ENCODE assay signal across 29 cellular contexts in the genomic region with DNA sequence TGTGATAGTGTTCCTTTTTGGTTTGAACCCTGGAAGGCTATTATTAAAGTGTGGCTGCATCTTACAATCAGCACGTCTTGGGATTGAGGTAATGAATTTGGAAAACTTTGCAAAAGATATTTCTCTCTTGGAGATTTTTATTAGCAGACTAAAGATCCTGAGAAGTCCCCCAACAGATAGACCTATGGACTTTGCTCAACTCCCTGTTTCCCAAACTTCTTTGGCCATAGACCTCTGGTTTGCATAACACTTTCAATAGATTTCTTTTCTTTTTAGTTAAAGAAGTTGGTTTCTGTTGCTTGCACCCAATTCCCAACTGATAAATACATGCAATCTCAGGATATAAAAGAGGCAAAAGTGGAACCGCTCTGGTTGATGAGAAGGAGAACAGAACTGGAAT.
"Had no signal": no experiment of that assay in that cellular context is flagged by ENCODE, and none has a peak within 500 bp of the region (broad histone marks: within the 10 kb centered on the region; RNA-seq: fewer than 3 reads in every experiment).

No MANE protein-coding gene starts in this region.

- ATAC-seq: stimulated activated effector memory CD8-positive, alpha-beta T cell treated with anti-CD3 and anti-CD28 coated beads, Interleukin-12 subunit alpha, Interleukin-12 subunit beta, amount 100 ng/mL, for 72 hours; stimulated activated memory B cell treated with anti-CD40 and anti-IgM and Interleukin-4, amounts not matched to agents 10 μg/mL and 1 μg/mL and 100 μg/mL, for 72 hours; stimulated activated naive B cell treated with anti-CD40 and anti-IgM and Interleukin-4, amounts not matched to agents 10 μg/mL and 1 μg/mL and 100 μg/mL, for 72 hours; stimulated activated naive CD8-positive, alpha-beta T cell treated with anti-CD3 and anti-CD28 coated beads, Interleukin-15, amount 100 ng/mL, for 72 hours; stimulated activated naive CD8-positive, alpha-beta T cell treated with anti-CD3 and anti-CD28 coated beads, Interleukin-15, Interleukin-2, amounts not matched to agents 100 U/mL and 50 U/mL, for 24 hours; upper lobe of right lung had no signal

- H3K9me3 Mint-ChIP-seq: stimulated activated effector memory CD8-positive, alpha-beta T cell treated with anti-CD3 and anti-CD28 coated beads, Interleukin-12 subunit alpha, Interleukin-12 subunit beta, amount 100 ng/mL, for 72 hours; stimulated activated memory B cell treated with anti-CD40 and anti-IgM and Interleukin-4, amounts not matched to agents 10 μg/mL and 1 μg/mL and 100 μg/mL, for 72 hours; stimulated activated naive CD8-positive, alpha-beta T cell treated with anti-CD3 and anti-CD28 coated beads, Interleukin-15, amount 100 ng/mL, for 72 hours; stimulated activated naive CD8-positive, alpha-beta T cell treated with anti-CD3 and anti-CD28 coated beads, Interleukin-15, Interleukin-2, amounts not matched to agents 100 ng/mL and 50 ng/mL, for 24 hours; type B pancreatic cell had no signal

- H3K27me3 ChIP-seq: stomach, suprapubic skin, testis, thyroid gland, tibial artery, tibial nerve, transverse colon, upper lobe of left lung, upper lobe of right lung, uterus, vagina had no signal

- H3K4me3 Mint-ChIP-seq: stimulated activated effector memory CD8-positive, alpha-beta T cell treated with anti-CD3 and anti-CD28 coated beads, Interleukin-12 subunit alpha, Interleukin-12 subunit beta, amount 100 ng/mL, for 72 hours; stimulated activated memory B cell treated with anti-CD40 and anti-IgM and Interleukin-4, amounts not matched to agents 10 μg/mL and 1 μg/mL and 100 μg/mL, for 72 hours; stimulated activated naive B cell treated with anti-CD40 and anti-IgM and Interleukin-4, amounts not matched to agents 10 μg/mL and 1 μg/mL and 100 μg/mL, for 72 hours; stimulated activated naive CD8-positive, alpha-beta T cell treated with anti-CD3 and anti-CD28 coated beads, Interleukin-15, amount 100 ng/mL, for 72 hours; stimulated activated naive CD8-positive, alpha-beta T cell treated with anti-CD3 and anti-CD28 coated beads, Interleukin-15, Interleukin-2, amounts not matched to agents 100 ng/mL and 50 ng/mL, for 24 hours; type B pancreatic cell had no signal

- H3K4me3 ChIP-seq: stomach, suprapubic skin, testis, thoracic aorta, thyroid gland, tibial artery, tibial nerve, transverse colon, upper lobe of left lung, upper lobe of right lung, uterus, vagina had no signal

- H3K27ac ChIP-seq: stomach, suprapubic skin, testis, thoracic aorta, thyroid gland, tibial artery, tibial nerve, transverse colon, upper lobe of left lung, upper lobe of right lung, uterus, vagina had no signal

- H3K27me3 Mint-ChIP-seq: stimulated activated naive CD8-positive, alpha-beta T cell treated with anti-CD3 and anti-CD28 coated beads, Interleukin-15, amount 100 ng/mL, for 72 hours had no signal

- H3K36me3 ChIP-seq: stomach, suprapubic skin, thoracic aorta, thyroid gland, tibial artery, tibial nerve, transverse colon, upper lobe of left lung, upper lobe of right lung, uterus, vagina had no signal

- DNase-seq: stimulated activated CD4-positive, alpha-beta T cell treated with anti-CD3 and anti-CD28 coated beads, Interleukin-2, amount 100 ng/mL, for 48 hours; stimulated activated CD4-positive, alpha-beta T cell treated with anti-CD3 and anti-CD28 coated beads, Interleukin-4, amount 100 ng/mL, for 1 hour; stimulated activated CD4-positive, alpha-beta T cell treated with anti-CD3 and anti-CD28 coated beads, Interleukin-4, amount 100 ng/mL, for 24 hours; stimulated activated CD4-positive, alpha-beta T cell treated with anti-CD3 and anti-CD28 coated beads, Interleukin-4, amount 100 ng/mL, for 4 hours; stimulated activated CD8-positive, alpha-beta memory T cell treated with anti-CD3 and anti-CD28 coated beads, Interleukin-4, amount 100 ng/mL, for 48 hours; stimulated activated naive B cell treated with anti-CD40 and anti-IgM and Interleukin-4, amounts not matched to agents 10 μg/mL and 1 μg/mL and 100 μg/mL, for 72 hours; stimulated activated naive CD4-positive, alpha-beta T cell; stimulated activated naive CD4-positive, alpha-beta T cell treated with Interleukin-2 at 50 U/mL for 16 hours; stimulated activated naive CD8-positive, alpha-beta T cell treated with anti-CD3 and anti-CD28 coated beads, Interleukin-15, amount 100 ng/mL, for 72 hours; stimulated activated naive CD8-positive, alpha-beta T cell treated with anti-CD3 and anti-CD28 coated beads, Interleukin-15, Interleukin-2, amounts not matched to agents 100 U/mL and 50 U/mL, for 24 hours; stomach; substantia nigra; testis; thyroid gland; tibial artery; transverse colon; trophoblast cell; upper lobe of left lung; upper lobe of right lung; uterus had no signal

- FAIRE-seq: urothelium cell line had no signal

- H3K9me3 ChIP-seq: stomach, suprapubic skin, testis, thoracic aorta, thyroid gland, tibial artery, tibial nerve, transverse colon, upper lobe of left lung, upper lobe of right lung, uterus, vagina had no signal

- H3K36me3 Mint-ChIP-seq: stimulated activated effector memory CD8-positive, alpha-beta T cell treated with anti-CD3 and anti-CD28 coated beads, Interleukin-12 subunit alpha, Interleukin-12 subunit beta, amount 100 ng/mL, for 72 hours; stimulated activated memory B cell treated with anti-CD40 and anti-IgM and Interleukin-4, amounts not matched to agents 10 μg/mL and 1 μg/mL and 100 μg/mL, for 72 hours; stimulated activated naive B cell treated with anti-CD40 and anti-IgM and Interleukin-4, amounts not matched to agents 10 μg/mL and 1 μg/mL and 100 μg/mL, for 72 hours; type B pancreatic cell had no signal

- H3K27ac Mint-ChIP-seq: stimulated activated effector memory CD8-positive, alpha-beta T cell treated with anti-CD3 and anti-CD28 coated beads, Interleukin-12 subunit alpha, Interleukin-12 subunit beta, amount 100 ng/mL, for 72 hours; stimulated activated memory B cell treated with anti-CD40 and anti-IgM and Interleukin-4, amounts not matched to agents 10 μg/mL and 1 μg/mL and 100 μg/mL, for 72 hours; stimulated activated naive B cell treated with anti-CD40 and anti-IgM and Interleukin-4, amounts not matched to agents 10 μg/mL and 1 μg/mL and 100 μg/mL, for 72 hours; stimulated activated naive CD8-positive, alpha-beta T cell treated with anti-CD3 and anti-CD28 coated beads, Interleukin-15, amount 100 ng/mL, for 72 hours; stimulated activated naive CD8-positive, alpha-beta T cell treated with anti-CD3 and anti-CD28 coated beads, Interleukin-15, Interleukin-2, amounts not matched to agents 100 ng/mL and 50 ng/mL, for 24 hours; type B pancreatic cell had no signal
